In the genomic region with DNA sequence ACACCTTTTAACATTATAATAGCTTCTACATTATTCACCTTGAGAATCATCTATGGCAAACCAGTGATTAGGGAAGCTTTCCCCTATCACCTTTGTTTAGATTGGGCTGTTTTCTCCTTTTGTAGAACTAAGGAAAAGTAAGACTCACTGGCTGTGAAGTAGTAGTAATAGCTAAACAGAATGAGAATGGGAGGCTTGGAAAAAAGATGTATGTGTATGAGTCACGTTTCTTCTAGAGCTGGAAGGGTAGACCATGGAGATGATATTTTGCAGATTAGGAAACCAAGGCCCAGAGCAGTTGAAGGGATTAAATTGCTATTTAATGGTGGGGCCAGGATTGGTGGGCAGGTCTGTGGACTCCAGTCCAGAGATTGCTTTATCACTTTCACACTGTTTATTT, we compare ENCODE assay signal across 9 cellular contexts. TPM values are rescaled to one million over a fixed set of nuclear protein-coding genes. Genes with fewer than 3 reads are reported as not detected.
A peak's percentile ranks its signal among the peaks of the same experiment; 100 is the strongest.
DNase-seq lines count a peak whose midpoint lies in the region; FAIRE-seq and TF ChIP-seq lines count a peak whose summit lies in the region.
"Had no signal": no experiment of that assay in that cellular context is flagged by ENCODE, and none has a peak within 500 bp of the region (broad histone marks: within the 10 kb centered on the region; RNA-seq: fewer than 3 reads in every experiment).

No MANE protein-coding gene starts in this region.

- peak overlapping the region; percentile 34 for H3K4me3 Mint-ChIP-seq in neural progenitor cell
- no peak overlapping the region for H3K4me3 Mint-ChIP-seq in activated naive CD4-positive, alpha-beta T cell treated with anti-CD3 and anti-CD28 coated beads, Interleukin-2, amount 10 ng/mL, durations not matched to agents 7 days and 5 days
- H3K4me3 Mint-ChIP-seq in activated T-helper 2 cell treated with anti-CD3 and anti-CD28 coated beads, Interferon-gamma antibody, Interleukin-2, Interleukin-4, amounts not matched to agents 10 μg/mL and 5 μg/mL and 100 μg/mL, durations not matched to agents 14 hours and 24 hours and 36 hours (ENCODE audit: low read depth) = no peak overlapping the region

- peaks cover 2% of the 10 kb centered on the region; the same call in 1 of the 2 replicates for H3K36me3 ChIP-seq in BJ (ENCODE audit: control insufficient read depth, insufficient read depth, low read length)
- H3K36me3 ChIP-seq in Loucy (ENCODE audit: insufficient read depth, low read length) = no peaks in the 10 kb centered on the region
- H3K36me3 ChIP-seq in neural progenitor cell = no peaks in the 10 kb centered on the region

- no peak overlapping the region for H3K27ac ChIP-seq in neural progenitor cell

- DNase-seq in BJ (ENCODE audit: low read depth) (no peak), choroid plexus epithelial cell (ENCODE audit: low read depth) (peak; percentile 47), neural progenitor cell (ENCODE audit: low spot score) (no peak), D721Med (ENCODE audit: insufficient read length, low spot score) (no peak), amygdala (lab: John Stamatoyannopoulos, UW) (no peak)
- DNase-seq in activated naive CD4-positive, alpha-beta T cell treated with anti-CD3 and anti-CD28 coated beads, Interleukin-2, amount 10 ng/mL, durations not matched to agents 7 days and 5 days = no peak
- DNase-seq in activated T-helper 2 cell treated with anti-CD3 and anti-CD28 coated beads, Interferon-gamma antibody, Interleukin-2, Interleukin-4, amounts not matched to agents 10 μg/mL and 5 μg/mL and 100 μg/mL, durations not matched to agents 14 hours and 24 hours and 36 hours (ENCODE audit: low spot score) = no peak
- DNase-seq: NCI-H748 treated with DMSO at 0.1 percent for 48 hours had no signal

- peak overlapping the region; percentile 97 for H3K4me3 ChIP-seq in BJ (ENCODE audit: low read depth, low read length)
- H3K4me3 ChIP-seq in Loucy (ENCODE audit: low read length, poor library complexity, severe bottlenecking) = peak overlapping the region; percentile 91
- H3K4me3 ChIP-seq in choroid plexus epithelial cell (ENCODE audit: low read depth, low read length) = peak overlapping the region; percentile 89
- peak overlapping the region; percentile 84 for H3K4me3 ChIP-seq in neural progenitor cell

- peaks cover 61% of the 10 kb centered on the region for H4K20me1 ChIP-seq in Loucy (ENCODE audit: insufficient read depth, low read length, poor library complexity, severe bottlenecking)
- H4K20me1 ChIP-seq in neural progenitor cell (ENCODE audit: low read depth) = peaks cover 58% of the 10 kb centered on the region

- no peak overlapping the region for H3K27ac Mint-ChIP-seq in neural progenitor cell
- no peak overlapping the region for H3K27ac Mint-ChIP-seq in activated naive CD4-positive, alpha-beta T cell treated with anti-CD3 and anti-CD28 coated beads, Interleukin-2, amount 10 ng/mL, durations not matched to agents 7 days and 5 days
- no peak overlapping the region for H3K27ac Mint-ChIP-seq in activated T-helper 2 cell treated with anti-CD3 and anti-CD28 coated beads, Interferon-gamma antibody, Interleukin-2, Interleukin-4, amounts not matched to agents 10 μg/mL and 5 μg/mL and 100 μg/mL, durations not matched to agents 14 hours and 24 hours and 36 hours

- intact Hi-C loops in activated T-helper 2 cell treated with anti-CD3 and anti-CD28 coated beads, Interferon-gamma antibody, Interleukin-2, Interleukin-4, amounts not matched to agents 10 μg/mL and 5 μg/mL and 100 μg/mL, durations not matched to agents 14 hours and 24 hours and 36 hours (cut with micrococcal nuclease) = no loop called here

- H3K79me2 ChIP-seq in Loucy (ENCODE audit: insufficient read depth, low read length) (peaks cover 68% of the 10 kb centered on the region), neural progenitor cell (ENCODE audit: low read depth) (peaks cover 68% of the 10 kb centered on the region)

- peak overlapping the region; percentile 87 for H3K9ac ChIP-seq in Loucy (ENCODE audit: low read depth, low read length, poor library complexity, severe bottlenecking)
- H3K9ac ChIP-seq in neural progenitor cell = no peak overlapping the region

- no peak overlapping the region for H2AFZ ChIP-seq in Loucy (ENCODE audit: low read length)
- no peak overlapping the region for H2AFZ ChIP-seq in neural progenitor cell (replicated peaks)

- POLR2A ChIA-PET in BJ (lab: Charles Lee) = interaction anchor here (0.7 to 1.1 kb wide), 2 partner anchors 130 to 157 kb away, joined by 5 to 6 read pairs; no protein-coding TSS in a partner anchor

- H3K27me3 ChIP-seq in BJ (ENCODE audit: control insufficient read depth, insufficient read depth, low read length) = no peaks in the 10 kb centered on the region
- no peaks in the 10 kb centered on the region for H3K27me3 ChIP-seq in Loucy (ENCODE audit: insufficient read depth, low read length, poor library complexity, severe bottlenecking)
- no peaks in the 10 kb centered on the region for H3K27me3 ChIP-seq in neural progenitor cell

- no peaks in the 10 kb centered on the region for H3K9me3 ChIP-seq in Loucy (ENCODE audit: insufficient read depth, low read depth, low read length)
- no peaks in the 10 kb centered on the region for H3K9me3 ChIP-seq in neural progenitor cell (ENCODE audit: low read depth)

- no peak for TF ChIP-seq CTCF in BJ (IDR thresholded peaks at IDR 0.05; ENCODE audit: insufficient read depth, low read depth, low read length)
- TF ChIP-seq CTCF in Loucy (conservative IDR thresholded peaks at IDR 0.05; ENCODE audit: low read length) = no peak
- TF ChIP-seq CTCF in choroid plexus epithelial cell (conservative IDR thresholded peaks at IDR 0.05; ENCODE audit: low read depth, low read length) = no peak
- no peak for TF ChIP-seq CTCF in neural progenitor cell (IDR thresholded peaks at IDR 0.05)
- no peak for TF ChIP-seq CTCF in D721Med (IDR thresholded peaks at IDR 0.05; ENCODE audit: insufficient read depth, missing control alignments)

- peaks cover 3% of the 10 kb centered on the region for H3K36me3 Mint-ChIP-seq in neural progenitor cell
- no peaks in the 10 kb centered on the region for H3K36me3 Mint-ChIP-seq in activated naive CD4-positive, alpha-beta T cell treated with anti-CD3 and anti-CD28 coated beads, Interleukin-2, amount 10 ng/mL, durations not matched to agents 7 days and 5 days
- H3K36me3 Mint-ChIP-seq in activated T-helper 2 cell treated with anti-CD3 and anti-CD28 coated beads, Interferon-gamma antibody, Interleukin-2, Interleukin-4, amounts not matched to agents 10 μg/mL and 5 μg/mL and 100 μg/mL, durations not matched to agents 14 hours and 24 hours and 36 hours (ENCODE audit: low read depth) = no peaks in the 10 kb centered on the region

- no peak for FAIRE-seq in D721Med (lab: Jason Lieb, UNC)

- H3K4me1 ChIP-seq in Loucy (ENCODE audit: insufficient read depth, low read length, poor library complexity, severe bottlenecking) = peaks cover 82% of the 10 kb centered on the region
- H3K4me1 ChIP-seq in neural progenitor cell = peaks cover 32% of the 10 kb centered on the region

- H3K4me2 ChIP-seq in Loucy (ENCODE audit: low read depth, low read length, poor library complexity, severe bottlenecking) (peak overlapping the region; percentile 85), neural progenitor cell (peak overlapping the region; percentile 80)

- H3F3A ChIP-seq in Loucy (ENCODE audit: low read depth) (no peaks in the 10 kb centered on the region), neural progenitor cell (ENCODE audit: low read depth) (no peaks in the 10 kb centered on the region)

- H3K9me3 Mint-ChIP-seq in neural progenitor cell = peaks cover 2% of the 10 kb centered on the region
- H3K9me3 Mint-ChIP-seq in activated naive CD4-positive, alpha-beta T cell treated with anti-CD3 and anti-CD28 coated beads, Interleukin-2, amount 10 ng/mL, durations not matched to agents 7 days and 5 days = no peaks in the 10 kb centered on the region
- H3K9me3 Mint-ChIP-seq in activated T-helper 2 cell treated with anti-CD3 and anti-CD28 coated beads, Interferon-gamma antibody, Interleukin-2, Interleukin-4, amounts not matched to agents 10 μg/mL and 5 μg/mL and 100 μg/mL, durations not matched to agents 14 hours and 24 hours and 36 hours = no peaks in the 10 kb centered on the region

- H3K4me1 Mint-ChIP-seq in neural progenitor cell = peaks cover 16% of the 10 kb centered on the region
- H3K4me1 Mint-ChIP-seq in activated naive CD4-positive, alpha-beta T cell treated with anti-CD3 and anti-CD28 coated beads, Interleukin-2, amount 10 ng/mL, durations not matched to agents 7 days and 5 days = peaks cover 34% of the 10 kb centered on the region
- H3K4me1 Mint-ChIP-seq in activated T-helper 2 cell treated with anti-CD3 and anti-CD28 coated beads, Interferon-gamma antibody, Interleukin-2, Interleukin-4, amounts not matched to agents 10 μg/mL and 5 μg/mL and 100 μg/mL, durations not matched to agents 14 hours and 24 hours and 36 hours (ENCODE audit: low read depth) = peaks cover 39% of the 10 kb centered on the region

- CTCF ChIA-PET in BJ (lab: Yijun Ruan, JAX) = interaction anchor here (1.0 to 1.3 kb wide), 2 partner anchors 10 to 50 kb away, joined by 3 to 4 read pairs; no protein-coding TSS in a partner anchor
- CTCF ChIA-PET in activated naive CD4-positive, alpha-beta T cell treated with anti-CD3 and anti-CD28 coated beads, Interleukin-2, amount 10 ng/mL, durations not matched to agents 7 days and 5 days (lab: Charles Lee) = no interaction called here

- peaks cover 3% of the 10 kb centered on the region for H3K27me3 Mint-ChIP-seq in neural progenitor cell (ENCODE audit: insufficient read depth, low read depth)
- peaks cover 13% of the 10 kb centered on the region for H3K27me3 Mint-ChIP-seq in activated naive CD4-positive, alpha-beta T cell treated with anti-CD3 and anti-CD28 coated beads, Interleukin-2, amount 10 ng/mL, durations not matched to agents 7 days and 5 days
- H3K27me3 Mint-ChIP-seq in activated T-helper 2 cell treated with anti-CD3 and anti-CD28 coated beads, Interferon-gamma antibody, Interleukin-2, Interleukin-4, amounts not matched to agents 10 μg/mL and 5 μg/mL and 100 μg/mL, durations not matched to agents 14 hours and 24 hours and 36 hours (ENCODE audit: low read depth) = peaks cover 9% of the 10 kb centered on the region

- no peaks in the 10 kb centered on the region for H3K9me2 ChIP-seq in Loucy (replicated peaks; ENCODE audit: low read depth, low read length)

RNA-seq across cellular contexts. Expression of gene SOCS5, which starts 2.1 kb away (rescaled TPM):
- 74.1 and 128 TPM in 2 replicates for polyA plus RNA-seq in BJ (2011; rRNA removed)
- 145 and 165 TPM in 2 replicates for polyA minus RNA-seq in BJ (2011; rRNA and poly(A)+ RNA removed)
- total RNA-seq in neural progenitor cell (ENCODE audit: low replicate concordance) = 22.1 and 26.6 TPM in 2 replicates
- 6.2 and 6.7 TPM in 2 replicates for total RNA-seq in activated T-helper 2 cell treated with anti-CD3 and anti-CD28 coated beads, Interferon-gamma antibody, Interleukin-2, Interleukin-4, amounts not matched to agents 10 μg/mL and 5 μg/mL and 100 μg/mL, durations not matched to agents 14 hours and 24 hours and 36 hours
